Comparison of ENCODE assay signal across 17 cellular contexts in genomic region chr4:52606766-52607165, GRCh38. TPM values are rescaled to one million over a fixed set of nuclear protein-coding genes. Genes with fewer than 3 reads are reported as not detected.
DNase-seq lines count a peak whose midpoint lies in the region; ATAC-seq and TF ChIP-seq lines count a peak whose summit lies in the region.
"Had no signal": no experiment of that assay in that cellular context is flagged by ENCODE, and none has a peak within 500 bp of the region (broad histone marks: within the 10 kb centered on the region; RNA-seq: fewer than 3 reads in every experiment).

No MANE protein-coding gene starts in this region.

- peaks cover 10% of the 10 kb centered on the region; the same call in 1 of the 2 replicates for H3K9me1 ChIP-seq in IMR-90 (ENCODE audit: insufficient read depth, low read length)

- no peak overlapping the region for H3K4ac ChIP-seq in IMR-90 (ENCODE audit: low read depth, low read length)

- H4K91ac ChIP-seq in IMR-90 (ENCODE audit: insufficient read depth, low read depth, low read length): no peak overlapping the region

- no peak overlapping the region for H2BK20ac ChIP-seq in IMR-90 (ENCODE audit: low read depth, low read length)

- no peak overlapping the region for H2BK5ac ChIP-seq in IMR-90 (ENCODE audit: low read depth, low read length, poor library complexity, severe bottlenecking)

- no peak overlapping the region for H3K14ac ChIP-seq in IMR-90 (replicated peaks; ENCODE audit: low read depth, low read length)

- TF ChIP-seq CTCF in AG10803 (conservative IDR thresholded peaks at IDR 0.05; ENCODE audit: low read length) (no peak), IMR-90 (conservative IDR thresholded peaks at IDR 0.05; ENCODE audit: low read depth, low read length) (no peak), fibroblast of the aortic adventitia (IDR thresholded peaks at IDR 0.05; ENCODE audit: insufficient read depth, low read length) (no peak), right lobe of liver (IDR thresholded peaks at IDR 0.05) (no peak)

- H3K9me3 ChIP-seq in IMR-90 (ENCODE audit: control insufficient read depth, insufficient read depth, low read length): no peaks in the 10 kb centered on the region
- no peaks in the 10 kb centered on the region for H3K9me3 ChIP-seq in right lobe of liver

- H3K27ac ChIP-seq in IMR-90 (ENCODE audit: insufficient read depth, low read length) (no peak overlapping the region), right lobe of liver (no peak overlapping the region)
- H3K27ac ChIP-seq: SK-N-MC had no signal

- no peak overlapping the region for H2BK15ac ChIP-seq in IMR-90 (ENCODE audit: low read depth, low read length)

- H3K4me3 ChIP-seq in AG10803 (ENCODE audit: low read length): no peak overlapping the region
- no peak overlapping the region for H3K4me3 ChIP-seq in IMR-90 (ENCODE audit: insufficient read depth, low read depth, low read length)
- H3K4me3 ChIP-seq in fibroblast of the aortic adventitia (ENCODE audit: low read depth, low read length): no peak overlapping the region
- no peak overlapping the region for H3K4me3 ChIP-seq in right lobe of liver
- H3K4me3 ChIP-seq: GM12878, GM23338, SK-N-MC had no signal

- peaks cover 31% of the 10 kb centered on the region for H3K36me3 ChIP-seq in IMR-90 (ENCODE audit: control insufficient read depth, insufficient read depth, low read length)
- H3K36me3 ChIP-seq in right lobe of liver: no peaks in the 10 kb centered on the region

- H3K9ac ChIP-seq in IMR-90 (ENCODE audit: low read depth, low read length): no peak overlapping the region

- peaks cover 6% of the 10 kb centered on the region in 2 experiments; a peak in 3 of 4 replicates for H3K79me1 ChIP-seq in IMR-90 (ENCODE audit: low read depth in 1 of 2, low read length in 2 of 2)

- CTCF ChIA-PET in IMR-90 (lab: Yijun Ruan, JAX): no interaction called here

- intact Hi-C loops in IMR-90 (cut with micrococcal nuclease) (loop anchor here (5.0 kb wide), 1 partner anchor 36 kb away; no protein-coding TSS in a partner anchor), right lobe of liver (cut with DNase I) (no loop called here)

- no peak overlapping the region for H2AFZ ChIP-seq in IMR-90 (replicated peaks; ENCODE audit: low read length, poor library complexity)
- H2AFZ ChIP-seq: GM23338 had no signal

- TF ChIP-seq RAD21 in IMR-90 (IDR thresholded peaks at IDR 0.05; ENCODE audit: low read length): no peak

- H3K23ac ChIP-seq in IMR-90 (ENCODE audit: low read depth, low read length): no peak overlapping the region

- ATAC-seq in IMR-90 (ENCODE audit: low read depth): peak; percentile 96
- no peak for ATAC-seq in GM18858 (IDR thresholded peaks at IDR 0.05; ENCODE audit: unreplicated experiment)
- no peak for ATAC-seq in right lobe of liver
- ATAC-seq: GM12878, GM23338, HCT116, Panc1 had no signal

- no peak overlapping the region for H4K5ac ChIP-seq in IMR-90 (ENCODE audit: low read depth, low read length)

- WGBS in IMR-90 (ENCODE audit: extremely low coverage in 2 of 2, insufficient read length in 1 of 2), 2 experiments: no CpG with 5 or more reads among the region's 1 CpG
- WGBS in right lobe of liver (ENCODE audit: insufficient coverage, low coverage, low lambda C conversion rate, missing lambda C conversion rate): 82% methylated on average over 1 of the region's 1 CpG

- H2AK5ac ChIP-seq in IMR-90 (ENCODE audit: low read depth, low read length): no peak overlapping the region

- H4K20me1 ChIP-seq in IMR-90 (ENCODE audit: insufficient read depth, low read length): no peaks in the 10 kb centered on the region

- in situ Hi-C loops in IMR-90 (cut with MboI; ENCODE audit: low sequenced_read_pairs): no loop called here

- H2BK120ac ChIP-seq in IMR-90 (ENCODE audit: low read depth, low read length): no peak overlapping the region

- no peak overlapping the region for H3K56ac ChIP-seq in IMR-90 (ENCODE audit: extremely low read depth, insufficient read depth, low read length)

- no peak overlapping the region for H4K8ac ChIP-seq in IMR-90 (ENCODE audit: low read depth in 2 of 2, low read length in 2 of 2)

- DNase-seq in AG10803 (ENCODE audit: low read depth): peak; percentile 37
- DNase-seq in IMR-90: peak; percentile 63
- peak; percentile 15 for DNase-seq in fibroblast of the aortic adventitia (ENCODE audit: low read depth)
- peak; percentile 40 for DNase-seq in renal cortical epithelial cell (ENCODE audit: low read depth)
- no peak for DNase-seq in activated CD4-positive, alpha-beta T cell treated with anti-CD3 and anti-CD28 coated beads, Interleukin-2, amount 50 U/mL, for 1 hour
- DNase-seq in right lobe of liver: no peak
- DNase-seq: CD4-positive, CD25-positive, alpha-beta regulatory T cell; KBM-7; NCI-H1436; NCI-H2081 treated with DMSO at 0.1 percent for 48 hours; NCI-H524 had no signal

- TSS peak; percentile 21 for BruUV-seq in IMR-90 (replicated peaks; lab: Mats Ljungman, UMichigan)

- H3K4me2 ChIP-seq in IMR-90 (ENCODE audit: low read depth, low read length): no peak overlapping the region
- H3K4me2 ChIP-seq: GM23338 had no signal

- no peak overlapping the region; the same call in 1 of the 2 replicates for H3K18ac ChIP-seq in IMR-90 (ENCODE audit: low read depth, low read length)

- H3K4me1 ChIP-seq in IMR-90 (ENCODE audit: control insufficient read depth, insufficient read depth, low read length) (peaks cover 3% of the 10 kb centered on the region), right lobe of liver (peaks cover 0 to 13% (median 3%) of the 10 kb centered on the region in 4 donors)

- H2AK9ac ChIP-seq in IMR-90 (replicated peaks; ENCODE audit: low read depth, low read length, poor library complexity): no peak overlapping the region

- TF ChIP-seq POLR2A in IMR-90 (IDR thresholded peaks at IDR 0.05; ENCODE audit: low read depth, low read length) (no peak), right lobe of liver (IDR thresholded peaks at IDR 0.05) (no peak)

- H3K27me3 ChIP-seq in IMR-90 (ENCODE audit: control insufficient read depth, insufficient read depth, low read length) (no peaks in the 10 kb centered on the region), right lobe of liver (no peaks in the 10 kb centered on the region)

- dilution Hi-C loops in IMR-90 (cut with HindIII; ENCODE audit: low sequenced_read_pairs, unreplicated experiment): no loop called here

- POLR2A ChIA-PET in IMR-90 (lab: Charles Lee; ENCODE audit: unreplicated experiment): no interaction called here

TF ChIP-seq in IMR-90, 13 proteins besides CTCF, POLR2A, EP300 and RAD21:
- TF ChIP-seq ELK1 (IDR thresholded peaks at IDR 0.05; ENCODE audit: borderline replicate concordance, low read depth, low read length) (no peak), MXI1 (IDR thresholded peaks at IDR 0.05; ENCODE audit: borderline replicate concordance, low read depth, low read length) (no peak), SMC3 (IDR thresholded peaks at IDR 0.05; ENCODE audit: low read depth, low read length) (no peak), USF2 (IDR thresholded peaks at IDR 0.05; ENCODE audit: low read depth, low read length) (no peak), MAFK (IDR thresholded peaks at IDR 0.05; ENCODE audit: low read depth, low read length) (no peak)
TF ChIP-seq in IMR-90: peak in this region for 0.

RNA-seq across cellular contexts. Expression of gene USP46, which starts 52.3 kb away (rescaled TPM):
- total RNA-seq in IMR-90 (2012; rRNA removed) (15.4 and 20.3 TPM in 2 replicates), fibroblast of the aortic adventitia (ENCODE audit: low replicate concordance) (9.8 and 12.7 TPM in 2 replicates), renal cortical epithelial cell (21.9 and 44.6 TPM in 2 replicates), right lobe of liver (1 to 10 TPM; 4.0 to 5.7 (median 4.9) TPM)
- polyA plus RNA-seq in IMR-90 (2012; rRNA removed): 6.0 and 9.3 TPM in 2 replicates
- 1.5 and 2.0 TPM in 2 replicates for polyA plus RNA-seq in IMR-90 (2012; cell fraction: cytosol; rRNA removed)
- 1.7 and 8.4 TPM in 2 replicates for polyA plus RNA-seq in IMR-90 (2012; cell fraction: nucleus; rRNA removed; ENCODE audit: low replicate concordance)

Comparison
In these comparisons a context has a peak if more than half of its experiments do, and no peak if none do; other contexts are left out.
1. DNase-seq: peak in AG10803 (single experiment), IMR-90 (single experiment), fibroblast of the aortic adventitia (single experiment) and renal cortical epithelial cell (single experiment); none in activated CD4-positive, alpha-beta T cell treated with anti-CD3 and anti-CD28 coated beads, Interleukin-2, amount 50 U/mL, for 1 hour (single experiment) and right lobe of liver (0 of 3).